ENCODE assay signal across 18 cellular contexts in genomic region chr9:84736076-84736475, GRCh38.
"Had no signal": no experiment of that assay in that cellular context is flagged by ENCODE, and none has a peak within 500 bp of the region (broad histone marks: within the 10 kb centered on the region; RNA-seq: fewer than 3 reads in every experiment).

No MANE protein-coding gene starts in this region.

- H3K4me3 Mint-ChIP-seq: activated CD8-positive, alpha-beta T cell treated with anti-CD3 and anti-CD28 coated beads for 36 hours; activated naive CD4-positive, alpha-beta T cell treated with anti-CD3 and anti-CD28 coated beads for 36 hours; activated T-cell treated with anti-CD3 and anti-CD28 coated beads, Interleukin-2, amount 50 U/mL, for 24 hours; immature natural killer cell; nephron had no signal

- H3K27me3 ChIP-seq: gastrocnemius medialis, tibial artery had no signal

- DNase-seq: activated CD4-positive, alpha-beta T cell treated with anti-CD3 and anti-CD28 coated beads for 48 hours; activated CD4-positive, CD25-positive, alpha-beta regulatory T cell; activated CD8-positive, alpha-beta T cell treated with anti-CD3 and anti-CD28 coated beads for 36 hours; activated naive CD4-positive, alpha-beta T cell treated with anti-CD3 and anti-CD28 coated beads for 36 hours; activated T-cell treated with anti-CD3 and anti-CD28 coated beads, Interleukin-2, amount 50 U/mL, for 24 hours; cortex of kidney; gastrocnemius medialis; immature natural killer cell; left ventricle myocardium superior; occipital lobe; posterior cingulate gyrus; stimulated activated naive CD8-positive, alpha-beta T cell treated with anti-CD3 and anti-CD28 coated beads, Interleukin-15, Interleukin-2, amounts not matched to agents 100 U/mL and 50 U/mL, for 24 hours; substantia nigra; T-helper 1 cell; T1000; tibial artery had no signal

- H3K4me1 Mint-ChIP-seq: immature natural killer cell had no signal

- H3K36me3 Mint-ChIP-seq: immature natural killer cell had no signal

- H3K9me3 ChIP-seq: gastrocnemius medialis, tibial artery had no signal

- H3K27ac Mint-ChIP-seq: activated CD8-positive, alpha-beta T cell treated with anti-CD3 and anti-CD28 coated beads for 36 hours; activated naive CD4-positive, alpha-beta T cell treated with anti-CD3 and anti-CD28 coated beads for 36 hours; activated T-cell treated with anti-CD3 and anti-CD28 coated beads, Interleukin-2, amount 50 U/mL, for 24 hours; activated T-helper 2 cell treated with anti-CD3 and anti-CD28 coated beads, Interferon-gamma antibody, Interleukin-2, Interleukin-4, amounts not matched to agents 10 μg/mL and 5 μg/mL and 100 μg/mL, durations not matched to agents 14 hours and 24 hours and 36 hours; immature natural killer cell had no signal

- H3K4me3 ChIP-seq: gastrocnemius medialis, tibial artery had no signal

- H3K9me3 Mint-ChIP-seq: activated CD8-positive, alpha-beta T cell treated with anti-CD3 and anti-CD28 coated beads for 36 hours; activated T-helper 2 cell treated with anti-CD3 and anti-CD28 coated beads, Interferon-gamma antibody, Interleukin-2, Interleukin-4, amounts not matched to agents 10 μg/mL and 5 μg/mL and 100 μg/mL, durations not matched to agents 14 hours and 24 hours and 36 hours; nephron had no signal

- H3K4me1 ChIP-seq: gastrocnemius medialis, tibial artery had no signal

- H3K27ac ChIP-seq: gastrocnemius medialis, tibial artery had no signal

- H3K27me3 Mint-ChIP-seq: activated CD8-positive, alpha-beta T cell treated with anti-CD3 and anti-CD28 coated beads for 36 hours; activated T-cell treated with anti-CD3 and anti-CD28 coated beads, Interleukin-2, amount 50 U/mL, for 24 hours had no signal

- H3K36me3 ChIP-seq: gastrocnemius medialis had no signal
